Comparison of ENCODE assay signal across 22 cellular contexts in genomic region chr2:159410276-159410675, GRCh38.
A peak's percentile ranks its signal among the peaks of the same experiment; 100 is the strongest.
DNase-seq lines count a peak whose midpoint lies in the region; ATAC-seq, FAIRE-seq and TF ChIP-seq lines count a peak whose summit lies in the region.
"Had no signal": no experiment of that assay in that cellular context is flagged by ENCODE, and none has a peak within 500 bp of the region (broad histone marks: within the 10 kb centered on the region; RNA-seq: fewer than 3 reads in every experiment).

No MANE protein-coding gene starts in this region.

- H3K9me3 Mint-ChIP-seq in activated naive CD4-positive, alpha-beta T cell treated with anti-CD3 and anti-CD28 coated beads for 36 hours: no peaks in the 10 kb centered on the region
- no peaks in the 10 kb centered on the region for H3K9me3 Mint-ChIP-seq in activated T-helper 17 cell treated with anti-CD3 and anti-CD28 coated beads, Interleukin-2, amount 50 U/mL, for 72 hours
- H3K9me3 Mint-ChIP-seq in progenitor cell of endocrine pancreas (ENCODE audit: low read depth): no peaks in the 10 kb centered on the region
- H3K9me3 Mint-ChIP-seq: CD4-positive, alpha-beta T cell had no signal

- intact Hi-C loops in activated naive CD4-positive, alpha-beta T cell treated with anti-CD3 and anti-CD28 coated beads for 36 hours (cut with micrococcal nuclease): no loop called here

- CTCF ChIA-PET in activated naive CD4-positive, alpha-beta T cell treated with anti-CD3 and anti-CD28 coated beads for 36 hours (lab: Charles Lee): no interaction called here

- FAIRE-seq in GM19239 (lab: Jason Lieb, UNC): peak; percentile 23
- FAIRE-seq: A549, G401.6, HepG2 had no signal

- no peaks in the 10 kb centered on the region for H3K27me3 Mint-ChIP-seq in activated naive CD4-positive, alpha-beta T cell treated with anti-CD3 and anti-CD28 coated beads for 36 hours (ENCODE audit: low read depth)
- no peaks in the 10 kb centered on the region for H3K27me3 Mint-ChIP-seq in activated T-helper 17 cell treated with anti-CD3 and anti-CD28 coated beads, Interleukin-2, amount 50 U/mL, for 72 hours
- H3K27me3 Mint-ChIP-seq in progenitor cell of endocrine pancreas: no peaks in the 10 kb centered on the region
- H3K27me3 Mint-ChIP-seq: CD4-positive, alpha-beta T cell had no signal

- H3K4me3 Mint-ChIP-seq in activated naive CD4-positive, alpha-beta T cell treated with anti-CD3 and anti-CD28 coated beads for 36 hours: no peak overlapping the region
- H3K4me3 Mint-ChIP-seq in activated T-helper 17 cell treated with anti-CD3 and anti-CD28 coated beads, Interleukin-2, amount 50 U/mL, for 72 hours: no peak overlapping the region
- no peak overlapping the region for H3K4me3 Mint-ChIP-seq in progenitor cell of endocrine pancreas (ENCODE audit: low read depth)
- H3K4me3 Mint-ChIP-seq: CD4-positive, alpha-beta T cell had no signal

- peaks cover 5% of the 10 kb centered on the region for H3K4me1 Mint-ChIP-seq in activated naive CD4-positive, alpha-beta T cell treated with anti-CD3 and anti-CD28 coated beads for 36 hours (ENCODE audit: low read depth)
- no peaks in the 10 kb centered on the region for H3K4me1 Mint-ChIP-seq in activated T-helper 17 cell treated with anti-CD3 and anti-CD28 coated beads, Interleukin-2, amount 50 U/mL, for 72 hours
- H3K4me1 Mint-ChIP-seq in progenitor cell of endocrine pancreas (ENCODE audit: low read depth): peaks cover 5% of the 10 kb centered on the region

- TF ChIP-seq CTCF in progenitor cell of endocrine pancreas (IDR thresholded peaks at IDR 0.05; ENCODE audit: unreplicated experiment): no peak

- ATAC-seq in activated T-helper 17 cell treated with anti-CD3 and anti-CD28 coated beads, Interleukin-2, amount 50 U/mL, for 72 hours (replicated peaks): peak; percentile 66
- no peak for ATAC-seq in HG03025 (IDR thresholded peaks at IDR 0.05; ENCODE audit: low FRiP score, unreplicated experiment)
- ATAC-seq: A549, HCT116, HepG2 had no signal

- DNase-seq in activated naive CD4-positive, alpha-beta T cell treated with anti-CD3 and anti-CD28 coated beads for 36 hours: peak; percentile 10
- no peak for DNase-seq in activated naive CD4-positive, alpha-beta T cell (lab: John Stamatoyannopoulos, UW)
- no peak for DNase-seq in GM19239 (ENCODE audit: insufficient read length, low spot score)
- DNase-seq in progenitor cell of endocrine pancreas (ENCODE audit: low spot score, unreplicated experiment): no peak
- no peak for DNase-seq in NCI-H1417 (lab: John Stamatoyannopoulos, UW)
- DNase-seq in SK-N-DZ (ENCODE audit: low spot score): no peak
- DNase-seq: Caco-2; CD4-positive, alpha-beta T cell; GOT3; KBM-7; NCI-H1105; NCI-H1694 treated with DMSO at 0.1 percent for 48 hours; NK-92 treated with Interleukin-12 subunit alpha and Interleukin-12 subunit beta, amount 100 ng/mL, for 24 hours; OCI-M1; Right ventricle myocardium superior; SK-N-SH had no signal

- no peak overlapping the region for H3K27ac Mint-ChIP-seq in activated naive CD4-positive, alpha-beta T cell treated with anti-CD3 and anti-CD28 coated beads for 36 hours
- no peak overlapping the region for H3K27ac Mint-ChIP-seq in activated T-helper 17 cell treated with anti-CD3 and anti-CD28 coated beads, Interleukin-2, amount 50 U/mL, for 72 hours
- H3K27ac Mint-ChIP-seq in progenitor cell of endocrine pancreas: peak overlapping the region; percentile 13
- H3K27ac Mint-ChIP-seq: CD4-positive, alpha-beta T cell had no signal

- H3K36me3 Mint-ChIP-seq in activated naive CD4-positive, alpha-beta T cell treated with anti-CD3 and anti-CD28 coated beads for 36 hours (ENCODE audit: low read depth): peaks cover 3% of the 10 kb centered on the region
- H3K36me3 Mint-ChIP-seq in activated T-helper 17 cell treated with anti-CD3 and anti-CD28 coated beads, Interleukin-2, amount 50 U/mL, for 72 hours (ENCODE audit: low read depth): peaks cover 15% of the 10 kb centered on the region
- peaks cover 20% of the 10 kb centered on the region for H3K36me3 Mint-ChIP-seq in progenitor cell of endocrine pancreas (ENCODE audit: insufficient read depth)
